Comparison of ENCODE assay signal across 1 cellular context in the genomic region with DNA sequence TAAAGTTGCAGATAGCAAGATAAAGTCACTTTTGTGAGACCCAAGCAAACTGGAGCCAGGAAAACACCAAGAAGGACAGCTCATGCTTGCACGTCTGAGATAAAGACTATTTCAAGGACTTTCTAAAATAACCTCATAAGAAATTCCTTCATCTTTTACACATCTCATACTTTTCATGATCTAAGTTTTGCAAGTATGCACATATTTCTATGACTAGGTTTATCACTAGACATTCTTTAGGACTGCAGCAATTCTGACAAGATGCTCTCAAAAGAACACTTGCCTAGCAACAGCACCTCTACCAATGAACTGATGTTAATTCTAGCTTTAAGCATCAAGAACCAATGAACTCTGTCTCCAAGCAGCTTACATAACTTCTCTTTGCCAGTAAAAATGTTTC.
TF ChIP-seq lines count a peak whose summit lies in the region.

No MANE protein-coding gene starts in this region.

TF ChIP-seq in GM12891, 5 proteins besides CTCF, POLR2A, EP300 and RAD21 (continued from another document):
- no peak for TF ChIP-seq POU2F2 (IDR thresholded peaks at IDR 0.05; ENCODE audit: low read depth, low read length)
- no peak for TF ChIP-seq SPI1 (IDR thresholded peaks at IDR 0.05; ENCODE audit: low read depth, low read length)
